Comparison of ENCODE assay signal across 17 cellular contexts in genomic region chr22:20526305-20526627, GRCh38. TPM values are rescaled to one million over a fixed set of nuclear protein-coding genes. Genes with fewer than 3 reads are reported as not detected.
DNase-seq lines count a peak whose midpoint lies in the region; ATAC-seq and TF ChIP-seq lines count a peak whose summit lies in the region.
"Had no signal": no experiment of that assay in that cellular context is flagged by ENCODE, and none has a peak within 500 bp of the region (broad histone marks: within the 10 kb centered on the region; RNA-seq: fewer than 3 reads in every experiment).

No MANE protein-coding gene starts in this region.

- peaks cover 52% of the 10 kb centered on the region for H3K4me1 ChIP-seq in CD4-positive, CD25-positive, alpha-beta regulatory T cell (ENCODE audit: control insufficient read depth, insufficient read depth, low read length, poor library complexity, severe bottlenecking)
- H3K4me1 ChIP-seq in PC-3 (ENCODE audit: insufficient read depth, low read length), result peaks cover 44% of the 10 kb centered on the region
- H3K4me1 ChIP-seq in osteoblast (ENCODE audit: insufficient read depth, low read length), result peaks cover 54% of the 10 kb centered on the region
- peaks cover 16% of the 10 kb centered on the region for H3K4me1 ChIP-seq in neural progenitor cell

- no peak for TF ChIP-seq CTCF in PC-3 (conservative IDR thresholded peaks at IDR 0.05; ENCODE audit: low read depth, low read length)
- TF ChIP-seq CTCF in chondrocyte (IDR thresholded peaks at IDR 0.05), result no peak
- TF ChIP-seq CTCF in osteoblast (IDR thresholded peaks at IDR 0.05; ENCODE audit: extremely low read depth, low read depth, low read length), result no peak
- no peak for TF ChIP-seq CTCF in neural progenitor cell (IDR thresholded peaks at IDR 0.05)

- intact Hi-C loops in PC-3 (cut with micrococcal nuclease), result no loop called here

- no peak overlapping the region for H3K9ac ChIP-seq in PC-3 (ENCODE audit: low read length)
- no peak overlapping the region for H3K9ac ChIP-seq in neural progenitor cell

- ATAC-seq in CD4-positive, CD25-positive, alpha-beta regulatory T cell (ENCODE audit: low read depth in 2 of 2), result no peak
- ATAC-seq in PC-3 (no peak), left lobe of liver (no peak)
- ATAC-seq: mucosa of descending colon, sciatic nerve had no signal

- BruUV-seq in PC-3 (replicated peaks; lab: Mats Ljungman, UMichigan), result no TSS peak

- no peak for DNase-seq in CD4-positive, CD25-positive, alpha-beta regulatory T cell
- DNase-seq in PC-3 (no peak), chondrocyte (ENCODE audit: low spot score) (no peak), osteoblast (ENCODE audit: insufficient read length, low spot score, missing footprints) (no peak), neural progenitor cell (ENCODE audit: low spot score) (no peak), left lobe of liver (ENCODE audit: low spot score) (no peak)
- no peak for DNase-seq in activated CD4-positive, alpha-beta T cell treated with anti-CD3 and anti-CD28 coated beads, Interleukin-2, amount 50 U/mL, for 1 hour
- DNase-seq: activated CD4-positive, alpha-beta memory T cell treated with anti-CD3 and anti-CD28 coated beads for 36 hours; BE2C; Kasumi-1; mucosa of descending colon; NCI-H146; NCI-H82; ovary; stimulated activated CD4-positive, alpha-beta T cell treated with anti-CD3 and anti-CD28 coated beads, Interleukin-2, amount 100 ng/mL, for 48 hours had no signal

- peaks cover 3% of the 10 kb centered on the region for H3F3A ChIP-seq in PC-3 (ENCODE audit: low read length, unreplicated experiment)
- H3F3A ChIP-seq in neural progenitor cell (ENCODE audit: low read depth), result peaks cover 7% of the 10 kb centered on the region

- H3K9me3 Mint-ChIP-seq in CD4-positive, CD25-positive, alpha-beta regulatory T cell, result no peaks in the 10 kb centered on the region
- H3K9me3 Mint-ChIP-seq in chondrocyte (ENCODE audit: low read depth) (no peaks in the 10 kb centered on the region), neural progenitor cell (peaks cover 4% of the 10 kb centered on the region)
- H3K9me3 Mint-ChIP-seq: activated CD4-positive, alpha-beta memory T cell treated with anti-CD3 and anti-CD28 coated beads for 36 hours had no signal

- H3K9me2 ChIP-seq in PC-3 (replicated peaks; ENCODE audit: low read length), result no peaks in the 10 kb centered on the region

- H3K79me2 ChIP-seq in PC-3 (ENCODE audit: low read length) (peaks cover 82% of the 10 kb centered on the region), osteoblast (ENCODE audit: insufficient read depth, low read length) (peaks cover 90% of the 10 kb centered on the region), neural progenitor cell (ENCODE audit: low read depth) (peaks cover 74% of the 10 kb centered on the region)

- H3K4me1 Mint-ChIP-seq in CD4-positive, CD25-positive, alpha-beta regulatory T cell, result peaks cover 36 to 78% (median 54%) of the 10 kb centered on the region in 4 donors
- H3K4me1 Mint-ChIP-seq in chondrocyte (ENCODE audit: low read depth), result peaks cover 66% of the 10 kb centered on the region
- peaks cover 12% of the 10 kb centered on the region for H3K4me1 Mint-ChIP-seq in neural progenitor cell

- CTCF ChIA-PET in PC-3 (lab: Charles Lee), result no interaction called here

- peak overlapping the region in 1 of 4 donors; percentile 13 for H3K4me3 Mint-ChIP-seq in CD4-positive, CD25-positive, alpha-beta regulatory T cell
- H3K4me3 Mint-ChIP-seq in chondrocyte (ENCODE audit: unreplicated experiment) (no peak overlapping the region), neural progenitor cell (no peak overlapping the region)
- H3K4me3 Mint-ChIP-seq: activated CD4-positive, alpha-beta memory T cell treated with anti-CD3 and anti-CD28 coated beads for 36 hours had no signal

- H4K20me1 ChIP-seq in PC-3 (ENCODE audit: low read length) (peaks cover 24% of the 10 kb centered on the region; the same call in 1 of the 2 replicates), osteoblast (ENCODE audit: insufficient read depth, low read length) (peaks cover 55% of the 10 kb centered on the region), neural progenitor cell (ENCODE audit: low read depth) (peaks cover 53% of the 10 kb centered on the region)

- no peak overlapping the region for H2AFZ ChIP-seq in PC-3 (ENCODE audit: low read length)
- no peak overlapping the region for H2AFZ ChIP-seq in osteoblast (ENCODE audit: low read length)
- no peak overlapping the region for H2AFZ ChIP-seq in neural progenitor cell (replicated peaks)

- H3K27me3 ChIP-seq in CD4-positive, CD25-positive, alpha-beta regulatory T cell (ENCODE audit: control insufficient read depth, insufficient read depth, low read length), result no peaks in the 10 kb centered on the region
- H3K27me3 ChIP-seq in PC-3 (ENCODE audit: low read length) (no peaks in the 10 kb centered on the region), osteoblast (ENCODE audit: insufficient read depth, low read length) (no peaks in the 10 kb centered on the region), neural progenitor cell (no peaks in the 10 kb centered on the region)
- H3K27me3 ChIP-seq: BE2C, ovary had no signal

- POLR2A ChIA-PET in PC-3 (lab: Charles Lee; ENCODE audit: unreplicated experiment), result no interaction called here

- H3K4me2 ChIP-seq in PC-3 (ENCODE audit: low read length), result peak overlapping the region; percentile 38; the same call in 1 of the 2 replicates
- peak overlapping the region; percentile 59 for H3K4me2 ChIP-seq in osteoblast (ENCODE audit: insufficient read depth, low read length)
- H3K4me2 ChIP-seq in neural progenitor cell, result no peak overlapping the region

- peaks cover 35% of the 10 kb centered on the region for H3K36me3 ChIP-seq in CD4-positive, CD25-positive, alpha-beta regulatory T cell (ENCODE audit: control insufficient read depth, insufficient read depth, low read length)
- H3K36me3 ChIP-seq in PC-3 (ENCODE audit: low read depth, low read length) (peaks cover 21% of the 10 kb centered on the region), osteoblast (ENCODE audit: insufficient read depth, low read length) (peaks cover 30% of the 10 kb centered on the region), neural progenitor cell (no peaks in the 10 kb centered on the region)
- H3K36me3 ChIP-seq: ovary had no signal

- peaks cover 28% of the 10 kb centered on the region for H3K36me3 Mint-ChIP-seq in CD4-positive, CD25-positive, alpha-beta regulatory T cell
- H3K36me3 Mint-ChIP-seq in chondrocyte (ENCODE audit: low read depth) (peaks cover 4% of the 10 kb centered on the region), neural progenitor cell (peaks cover 17% of the 10 kb centered on the region)

- H3K27ac Mint-ChIP-seq in CD4-positive, CD25-positive, alpha-beta regulatory T cell, result peak overlapping the region; percentile 72 to 89 (median 81)
- H3K27ac Mint-ChIP-seq in chondrocyte (ENCODE audit: unreplicated experiment) (peak overlapping the region; percentile 94), neural progenitor cell (no peak overlapping the region)
- H3K27ac Mint-ChIP-seq: activated CD4-positive, alpha-beta memory T cell treated with anti-CD3 and anti-CD28 coated beads for 36 hours had no signal

- no peaks in the 10 kb centered on the region for H3K9me3 ChIP-seq in CD4-positive, CD25-positive, alpha-beta regulatory T cell (ENCODE audit: control insufficient read depth in 2 of 2, low read length in 2 of 2)
- H3K9me3 ChIP-seq in PC-3 (ENCODE audit: low read length), result no peaks in the 10 kb centered on the region
- H3K9me3 ChIP-seq in osteoblast (ENCODE audit: low read depth, low read length), result no peaks in the 10 kb centered on the region
- no peaks in the 10 kb centered on the region for H3K9me3 ChIP-seq in neural progenitor cell (ENCODE audit: low read depth)
- H3K9me3 ChIP-seq: BE2C, mucosa of descending colon, ovary had no signal

- no peak overlapping the region for H3K4me3 ChIP-seq in CD4-positive, CD25-positive, alpha-beta regulatory T cell (ENCODE audit: low read depth, low read length)
- no peak overlapping the region for H3K4me3 ChIP-seq in PC-3 (ENCODE audit: low read length)
- H3K4me3 ChIP-seq in osteoblast (ENCODE audit: insufficient read depth, low read length), result no peak overlapping the region
- H3K4me3 ChIP-seq in neural progenitor cell, result no peak overlapping the region
- H3K4me3 ChIP-seq: mucosa of descending colon, ovary had no signal

- no peak overlapping the region for H3K27ac ChIP-seq in CD4-positive, CD25-positive, alpha-beta regulatory T cell (ENCODE audit: insufficient read depth, low read length, poor library complexity, severe bottlenecking)
- H3K27ac ChIP-seq in PC-3 (ENCODE audit: low read length) (peak overlapping the region; percentile 44), osteoblast (ENCODE audit: low read depth, low read length) (peak overlapping the region; percentile 62), neural progenitor cell (no peak overlapping the region)
- H3K27ac ChIP-seq: ovary, VCaP had no signal

- H3K27me3 Mint-ChIP-seq in CD4-positive, CD25-positive, alpha-beta regulatory T cell, result no peaks in the 10 kb centered on the region
- H3K27me3 Mint-ChIP-seq in chondrocyte (ENCODE audit: low read depth) (no peaks in the 10 kb centered on the region), neural progenitor cell (ENCODE audit: insufficient read depth, low read depth) (peaks cover 2% of the 10 kb centered on the region)
- H3K27me3 Mint-ChIP-seq: activated CD4-positive, alpha-beta memory T cell treated with anti-CD3 and anti-CD28 coated beads for 36 hours had no signal

RNA-seq across cellular contexts. Expression of gene MED15, which starts 18.9 kb away (rescaled TPM):
- 397 TPM for total RNA-seq in CD4-positive, CD25-positive, alpha-beta regulatory T cell
- polyA plus RNA-seq in CD4-positive, CD25-positive, alpha-beta regulatory T cell, result 10 to 100 TPM; 35.1 to 43.0 (median 38.5) TPM
- total RNA-seq in PC-3 (2014; rRNA removed) (55.9 and 71.3 TPM in 2 replicates), chondrocyte (105 to 111 TPM (median 110 TPM) in 3 replicates), osteoblast (36.9 and 49.8 TPM in 2 replicates), neural progenitor cell (ENCODE audit: low replicate concordance) (11.4 and 21.3 TPM in 2 replicates), left lobe of liver (26.2 TPM)

RNA-seq across cellular contexts. Expression of gene KLHL22, which starts 30.7 kb away (rescaled TPM):
- 55.6 TPM for total RNA-seq in CD4-positive, CD25-positive, alpha-beta regulatory T cell
- 10 to 100 TPM; 40.1 to 48.1 (median 42.4) TPM for polyA plus RNA-seq in CD4-positive, CD25-positive, alpha-beta regulatory T cell
- total RNA-seq in PC-3 (2014; rRNA removed) (14.8 TPM in 2 replicates), chondrocyte (37.3 to 49.3 TPM (median 37.7 TPM) in 3 replicates), osteoblast (36.9 and 46.6 TPM in 2 replicates), neural progenitor cell (ENCODE audit: low replicate concordance) (14.3 and 31.9 TPM in 2 replicates), left lobe of liver (13.3 TPM)

Comparison
In these comparisons a context has a peak if more than half of its experiments do, and no peak if none do; other contexts are left out.
1. H3K27ac ChIP-seq: peak in PC-3 (single experiment) and osteoblast (single experiment); none in CD4-positive, CD25-positive, alpha-beta regulatory T cell (single experiment) and neural progenitor cell (single experiment).